In genomic region chr12:120225852-120226640, GRCh38 we compare ENCODE assay signal across 8 cellular contexts. TPM values are rescaled to one million over a fixed set of nuclear protein-coding genes. Genes with fewer than 3 reads are reported as not detected.
A peak's percentile ranks its signal among the peaks of the same experiment; 100 is the strongest.
DNase-seq lines count a peak whose midpoint lies in the region; ATAC-seq and TF ChIP-seq lines count a peak whose summit lies in the region.

No MANE protein-coding gene starts in this region.

- POLR2A ChIA-PET in A673 (lab: Charles Lee; ENCODE audit: low non-redundant PET), result interaction anchor here (0.8 kb wide), 1 partner anchor 25 kb away, joined by 3 read pairs; the partner anchor contains the start of gene RPLP0

- H3K9me3 ChIP-seq in A673 (ENCODE audit: low read depth, low read length, poor library complexity, severe bottlenecking), result no peaks in the 10 kb centered on the region

- peaks cover 54% of the 10 kb centered on the region for H3K4me1 ChIP-seq in A673 (ENCODE audit: insufficient read depth, low read length, poor library complexity, severe bottlenecking)

- BruUV-seq in A673 (replicated peaks; lab: Mats Ljungman, UMichigan), result no TSS peak

- no peak overlapping the region for H3K4me3 ChIP-seq in A673 (ENCODE audit: low read depth, low read length, poor library complexity, severe bottlenecking)

- ATAC-seq in GM21381 (IDR thresholded peaks at IDR 0.05; ENCODE audit: unreplicated experiment) (peak; percentile 50), left colon (peak; percentile 63), HG02970 (IDR thresholded peaks at IDR 0.05; ENCODE audit: low FRiP score, unreplicated experiment) (no peak), HG03159 (IDR thresholded peaks at IDR 0.05; ENCODE audit: unreplicated experiment) (no peak)

- intact Hi-C loops in A673 (cut with micrococcal nuclease; ENCODE audit: unreplicated experiment) (loop anchor here (10.0 kb wide), 1 partner anchor 209 kb away; the partner anchor contains the start of gene COX6A1), left colon (cut with DNase I, micrococcal nuclease) (loop anchor here (2.0 to 5.0 kb wide), 2 partner anchors 41 kb away; partner anchors contain the start of gene PXN (in 1 of the 2))

- CTCF ChIA-PET in A673 (lab: Charles Lee), result interaction anchor here (0.8 to 8.7 kb wide), 2 partner anchors 25 to 39 kb away, joined by 3 to 141 read pairs; partner anchors contain the start of genes PXN and RPLP0

- peak overlapping the region; percentile 80 for H3K27ac ChIP-seq in A673 (ENCODE audit: low read depth, low read length, poor library complexity, severe bottlenecking)

- peaks cover 10% of the 10 kb centered on the region for H3K36me3 ChIP-seq in A673 (ENCODE audit: insufficient read depth, low read length, poor library complexity, severe bottlenecking)

- 0 out of 2 replicates have a peak, but pooled peaks have one; percentile 9 for TF ChIP-seq CTCF in A673 (conservative IDR thresholded peaks at IDR 0.05; ENCODE audit: low read depth, low read length)

- DNase-seq in A673 (ENCODE audit: low spot score) (no peak), left colon (peak; percentile 85 to 92), Ammon's horn (ENCODE audit: low spot score) (no peak), medulla oblongata (ENCODE audit: extremely low spot score) (no peak)
- DNase-seq in activated T-cell treated with anti-CD3 and anti-CD28 coated beads, Interleukin-2, amount 50 U/mL, for 48 hours, result peak; percentile 45 to 48

- no peaks in the 10 kb centered on the region for H3K27me3 ChIP-seq in A673 (replicated peaks; ENCODE audit: insufficient read depth, low read depth, low read length, poor library complexity)

RNA-seq across cellular contexts. Expression of gene RPLP0, which starts 25.1 kb away (rescaled TPM):
- total RNA-seq in A673 (2021) (1,951 and 2,047 TPM in 2 replicates), left colon (1,000 to 10,000 TPM; 1,414 to 1,580 TPM)

RNA-seq across cellular contexts. Expression of gene GCN1, which starts 31.5 kb away (rescaled TPM):
- 129 and 131 TPM in 2 replicates for total RNA-seq in A673 (2021)
- 10 to 100 TPM; 61.3 to 78.8 TPM for total RNA-seq in left colon

RNA-seq across cellular contexts. Expression of gene PXN, which starts 39.5 kb away (rescaled TPM):
- total RNA-seq in A673 (2021), result 110 and 127 TPM in 2 replicates
- total RNA-seq in left colon, result 100 to 1,000 TPM; 161 to 164 TPM

Comparison
In these comparisons a context has a peak if more than half of its experiments do, and no peak if none do; other contexts are left out.
1. DNase-seq: peak in activated T-cell treated with anti-CD3 and anti-CD28 coated beads, Interleukin-2, amount 50 U/mL, for 48 hours (2 of 2) and left colon (2 of 2); none in A673 (single experiment), Ammon's horn (single experiment) and medulla oblongata (single experiment).
2. ATAC-seq: peak in GM21381 (single experiment) and left colon (single experiment); none in HG02970 (single experiment) and HG03159 (single experiment).